In the genomic region with DNA sequence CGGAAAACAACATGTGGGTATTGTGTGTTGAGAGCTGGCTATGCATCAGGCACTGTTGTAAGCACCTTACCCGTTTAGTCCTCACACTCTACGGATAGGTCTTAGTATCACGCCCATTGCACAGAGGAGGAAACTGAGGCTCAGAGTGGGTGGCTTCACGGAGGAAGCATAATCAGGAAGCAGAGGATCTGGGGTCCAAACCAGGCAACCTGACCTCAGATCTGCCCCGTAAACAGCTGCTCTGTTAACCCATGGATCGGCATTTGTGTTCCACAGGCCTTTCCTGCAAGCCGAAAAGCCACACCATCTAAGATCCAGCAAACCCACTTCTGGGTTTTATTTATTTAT, we compare ENCODE assay signal across 12 cellular contexts.
A peak's percentile ranks its signal among the peaks of the same experiment; 100 is the strongest.
DNase-seq lines count a peak whose midpoint lies in the region; ATAC-seq and TF ChIP-seq lines count a peak whose summit lies in the region.
"Had no signal": no experiment of that assay in that cellular context is flagged by ENCODE, and none has a peak within 500 bp of the region (broad histone marks: within the 10 kb centered on the region; RNA-seq: fewer than 3 reads in every experiment).

No MANE protein-coding gene starts in this region.

- H3K9me3 ChIP-seq in BLaER1 treated with 17β-estradiol and CSF1 and Interleukin-3, amounts not matched to agents 10 nM and 100 nM (replicated peaks in 1 of 11) = peaks cover 7 to 20% (median 9%) of the 10 kb centered on the region in 11 experiments; a peak in 18 of 22 replicates
- H3K9me3 ChIP-seq in SJSA1 (replicated peaks) (0 out of 2 replicates have a peak, but pooled peaks cover 8% of the 10 kb centered on the region), fibroblast of lung (ENCODE audit: control insufficient read depth, insufficient read depth, low read depth, low read length) (no peaks in the 10 kb centered on the region)

- no peaks in the 10 kb centered on the region for H3K79me2 ChIP-seq in fibroblast of lung (ENCODE audit: control insufficient read depth, insufficient read depth, low read length)

- H4K20me1 ChIP-seq in BLaER1 treated with 17β-estradiol and CSF1 and Interleukin-3, amounts not matched to agents 10 nM and 100 nM = no peaks in the 10 kb centered on the region
- H4K20me1 ChIP-seq in fibroblast of lung (ENCODE audit: control insufficient read depth, extremely low read depth, insufficient read depth, low read length) = no peaks in the 10 kb centered on the region

- H3K4me3 ChIP-seq in BLaER1 treated with 17β-estradiol and CSF1 and Interleukin-3, amounts not matched to agents 10 nM and 100 nM = peak overlapping the region in 6 of 10 experiments; percentile 14 to 44 (median 20); a peak in 7 of 20 replicates
- no peak overlapping the region for H3K4me3 ChIP-seq in SJSA1
- H3K4me3 ChIP-seq in fibroblast of lung (replicated peaks in 1 of 4; ENCODE audit: control extremely low read depth in 1 of 4, insufficient read depth in 1 of 4, low read depth in 3 of 4, low read length in 4 of 4) = no peak overlapping the region
- no peak overlapping the region for H3K4me3 ChIP-seq in rectal smooth muscle tissue (ENCODE audit: low read length)

- TF ChIP-seq CTCF in fibroblast of lung (conservative IDR thresholded peaks at IDR 0.05 in 1 of 2, IDR thresholded peaks at IDR 0.05 in 1 of 2; ENCODE audit: low read depth in 1 of 2, low read length in 2 of 2) = no peak

- no peaks in the 10 kb centered on the region for H3K27me3 ChIP-seq in BLaER1 treated with 17β-estradiol and CSF1 and Interleukin-3, amounts not matched to agents 10 nM and 100 nM
- H3K27me3 ChIP-seq in SJSA1 (replicated peaks) = no peaks in the 10 kb centered on the region
- H3K27me3 ChIP-seq in fibroblast of lung (ENCODE audit: control insufficient read depth, insufficient read depth, low read length) = peaks cover 20% of the 10 kb centered on the region
- H3K27me3 ChIP-seq in rectal smooth muscle tissue (ENCODE audit: control insufficient read depth, insufficient read depth, low read length) = no peaks in the 10 kb centered on the region

- peaks cover 98 to 100% (median 100%) of the 10 kb centered on the region in 10 experiments for H3K4me1 ChIP-seq in BLaER1 treated with 17β-estradiol and CSF1 and Interleukin-3, amounts not matched to agents 10 nM and 100 nM
- peaks cover 36% of the 10 kb centered on the region for H3K4me1 ChIP-seq in SJSA1 (replicated peaks)
- H3K4me1 ChIP-seq in fibroblast of lung (ENCODE audit: control insufficient read depth, extremely low read depth, insufficient read depth, low read length) = peaks cover 11% of the 10 kb centered on the region
- peaks cover 21% of the 10 kb centered on the region for H3K4me1 ChIP-seq in rectal smooth muscle tissue (ENCODE audit: control insufficient read depth, insufficient read depth, low read length)

- intact Hi-C loops in sciatic nerve (cut with DNase I) = no loop called here

- H3K27ac ChIP-seq in BLaER1 treated with 17β-estradiol and CSF1 and Interleukin-3, amounts not matched to agents 10 nM and 100 nM = peak overlapping the region; percentile 70 to 98 (median 90)
- H3K27ac ChIP-seq in SJSA1 = peak overlapping the region; percentile 61
- peak overlapping the region; percentile 28 for H3K27ac ChIP-seq in fibroblast of lung (ENCODE audit: insufficient read depth, low read length)
- peak overlapping the region; percentile 92 for H3K27ac ChIP-seq in rectal smooth muscle tissue (ENCODE audit: low read depth, low read length)

- no peak for ATAC-seq in sciatic nerve
- ATAC-seq in HG02759 (IDR thresholded peaks at IDR 0.05; ENCODE audit: unreplicated experiment) = no peak

- H3K36me3 ChIP-seq in BLaER1 treated with 17β-estradiol and CSF1 and Interleukin-3, amounts not matched to agents 10 nM and 100 nM = no peaks in the 10 kb centered on the region
- H3K36me3 ChIP-seq in SJSA1 = no peaks in the 10 kb centered on the region
- no peaks in the 10 kb centered on the region for H3K36me3 ChIP-seq in fibroblast of lung (ENCODE audit: control insufficient read depth, insufficient read depth, low read length)
- no peaks in the 10 kb centered on the region for H3K36me3 ChIP-seq in rectal smooth muscle tissue (ENCODE audit: control insufficient read depth, insufficient read depth, low read length)

- peak overlapping the region; percentile 60 to 85 (median 76); a peak in 20 of 22 replicates for H3K9ac ChIP-seq in BLaER1 treated with 17β-estradiol and CSF1 and Interleukin-3, amounts not matched to agents 10 nM and 100 nM
- no peak overlapping the region for H3K9ac ChIP-seq in fibroblast of lung (ENCODE audit: insufficient read depth, low read length)
- no peak overlapping the region for H3K9ac ChIP-seq in rectal smooth muscle tissue (ENCODE audit: low read length)

- H2AFZ ChIP-seq in fibroblast of lung (ENCODE audit: low read length) = no peak overlapping the region

- H3K4me2 ChIP-seq in BLaER1 treated with 17β-estradiol and CSF1 and Interleukin-3, amounts not matched to agents 10 nM and 100 nM = peak overlapping the region; percentile 83 to 96 (median 92)
- no peak overlapping the region for H3K4me2 ChIP-seq in fibroblast of lung (ENCODE audit: extremely low read depth, insufficient read depth, low read length)

- DNase-seq in SJSA1 (ENCODE audit: low read depth in 1 of 2, low spot score in 2 of 2) (no peak), fibroblast of lung (ENCODE audit: low read depth in 2 of 2) (no peak), sciatic nerve (ENCODE audit: low spot score) (no peak), mesenteric fat pad (ENCODE audit: low spot score) (no peak)
- no peak for DNase-seq in effector CD8-positive, alpha-beta T cell (lab: John Stamatoyannopoulos, UW)
- DNase-seq: activated CD4-positive, alpha-beta T cell treated with anti-CD3 and anti-CD28 coated beads, Interleukin-2, amount 50 U/mL, for 48 hours; activated naive CD4-positive, alpha-beta T cell treated with anti-CD3 and anti-CD28 coated beads, Interleukin-2, amount 50 U/mL, for 16 hours; stimulated activated CD4-positive, alpha-beta T cell treated with anti-CD3 and anti-CD28 coated beads, Interleukin-2, amount 100 ng/mL, for 24 hours; stimulated activated naive CD4-positive, alpha-beta T cell treated with Interleukin-2 at 50 U/mL for 16 hours had no signal

Comparison
In these comparisons a context has a peak if more than half of its experiments do, and no peak if none do; other contexts are left out.
1. H3K27ac ChIP-seq: peak in every context shown above with its lines; median percentile 92 in rectal smooth muscle tissue; 90 in BLaER1 treated with 17β-estradiol and CSF1 and Interleukin-3, amounts not matched to agents 10 nM and 100 nM; 61 in SJSA1; 28 in fibroblast of lung.
2. H3K4me3 ChIP-seq: peak in BLaER1 treated with 17β-estradiol and CSF1 and Interleukin-3, amounts not matched to agents 10 nM and 100 nM (6 of 10); none in SJSA1 (single experiment), fibroblast of lung (0 of 4) and rectal smooth muscle tissue (single experiment).
3. H3K9ac ChIP-seq: peak in BLaER1 treated with 17β-estradiol and CSF1 and Interleukin-3, amounts not matched to agents 10 nM and 100 nM (11 of 11); none in fibroblast of lung (single experiment) and rectal smooth muscle tissue (single experiment).